Comparison of ENCODE assay signal across 10 cellular contexts in the genomic region with DNA sequence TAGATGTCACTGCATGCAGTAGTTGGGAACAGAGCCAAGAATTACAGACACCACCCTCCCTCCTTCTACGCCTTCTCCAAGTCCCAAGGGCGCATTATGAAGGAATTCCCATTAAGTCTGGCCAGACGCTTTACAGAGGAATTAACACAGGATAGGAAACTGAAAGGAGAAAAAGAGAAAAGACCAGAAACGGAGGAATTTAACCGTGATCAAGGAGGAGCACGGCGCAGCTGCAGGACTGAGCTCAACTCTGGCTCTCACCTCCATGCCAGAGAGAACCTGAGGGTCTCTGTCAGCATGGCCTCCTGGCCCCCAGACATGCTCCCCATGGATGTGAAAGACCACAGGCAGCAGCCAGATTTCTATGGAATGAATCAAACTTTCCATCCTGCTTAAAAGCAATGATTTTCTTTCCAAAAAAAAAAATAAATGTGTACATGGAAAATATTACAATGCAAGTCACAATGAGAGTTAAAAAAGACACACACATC. TPM values are rescaled to one million over a fixed set of nuclear protein-coding genes. Genes with fewer than 3 reads are reported as not detected.
DNase-seq lines count a peak whose midpoint lies in the region; ATAC-seq and TF ChIP-seq lines count a peak whose summit lies in the region.
"Had no signal": no experiment of that assay in that cellular context is flagged by ENCODE, and none has a peak within 500 bp of the region (broad histone marks: within the 10 kb centered on the region; RNA-seq: fewer than 3 reads in every experiment).

No MANE protein-coding gene starts in this region.

- H2AFZ ChIP-seq in parathyroid adenoma: no peak overlapping the region

- TF ChIP-seq CTCF in parathyroid adenoma (IDR thresholded peaks at IDR 0.05) (no peak), GM13977 (IDR thresholded peaks at IDR 0.05; ENCODE audit: extremely low read depth, insufficient read depth, missing control alignments) (no peak)

- no peaks in the 10 kb centered on the region for H3K9me3 ChIP-seq in SJCRH30 (replicated peaks)
- no peaks in the 10 kb centered on the region for H3K9me3 ChIP-seq in parathyroid adenoma (ENCODE audit: control insufficient read depth, low read length)
- H3K9me3 ChIP-seq: neutrophil had no signal

- H3K36me3 ChIP-seq in SJCRH30 (no peaks in the 10 kb centered on the region), parathyroid adenoma (ENCODE audit: control insufficient read depth, insufficient read depth, low read length) (no peaks in the 10 kb centered on the region)
- H3K36me3 ChIP-seq: neutrophil had no signal

- H3K4me1 ChIP-seq in SJCRH30 (no peaks in the 10 kb centered on the region; the same call in 1 of the 2 replicates), parathyroid adenoma (peaks cover 8% of the 10 kb centered on the region)

- H3K4me2 ChIP-seq in parathyroid adenoma (ENCODE audit: low read length): peak overlapping the region; percentile 25
- H3K4me2 ChIP-seq: KMS-11 had no signal

- ATAC-seq in GM21786 (IDR thresholded peaks at IDR 0.05; ENCODE audit: unreplicated experiment): no peak

- peak; percentile 64 for DNase-seq in D341Med (ENCODE audit: low spot score)
- peak; percentile 18 to 47 for DNase-seq in SJCRH30
- DNase-seq in fibroblast of peridontal ligament (ENCODE audit: extremely low read depth): peak; percentile 85
- DNase-seq in NCI-H1694 treated with DMSO at 0.1 percent for 48 hours (lab: John Stamatoyannopoulos, UW): no peak
- DNase-seq in GM13977 (ENCODE audit: low spot score): no peak
- no peak for DNase-seq in SHP77 treated with DMSO at 0.1 percent for 48 hours (lab: John Stamatoyannopoulos, UW)

- H3K4me3 ChIP-seq in SJCRH30 (no peak overlapping the region; the same call in 1 of the 2 replicates), parathyroid adenoma (ENCODE audit: low read depth, low read length) (no peak overlapping the region)

- H3K79me2 ChIP-seq in parathyroid adenoma: peaks cover 7% of the 10 kb centered on the region

- no peak overlapping the region for H3K9ac ChIP-seq in parathyroid adenoma
- H3K9ac ChIP-seq: KMS-11 had no signal

- in situ Hi-C loops in GM13977 (cut with MboI; ENCODE audit: low pct_unique_long_range_greater_than_20kb, low sequenced_read_pairs, unreplicated experiment): no loop called here

- H3K27me3 ChIP-seq in SJCRH30 (no peaks in the 10 kb centered on the region), parathyroid adenoma (ENCODE audit: control insufficient read depth, insufficient read depth, low read length) (no peaks in the 10 kb centered on the region)

- peak overlapping the region; percentile 75; the same call in 1 of the 2 replicates for H3K27ac ChIP-seq in SJCRH30
- H3K27ac ChIP-seq in parathyroid adenoma: no peak overlapping the region
- H3K27ac ChIP-seq: KMS-11, neutrophil had no signal

RNA-seq across cellular contexts. Expression of gene ATP10A, which starts 13.7 kb away (rescaled TPM):
- 1.5 and 1.7 TPM in 2 replicates for total RNA-seq in SJCRH30 (2014; rRNA removed; shearing (Covaris generic))

Comparison
In these comparisons a context has a peak if more than half of its experiments do, and no peak if none do; other contexts are left out.
1. DNase-seq: peak in D341Med (single experiment), SJCRH30 (2 of 2) and fibroblast of peridontal ligament (single experiment); none in NCI-H1694 treated with DMSO at 0.1 percent for 48 hours (single experiment), GM13977 (single experiment) and SHP77 treated with DMSO at 0.1 percent for 48 hours (single experiment).